ENCODE assay signal across 1 cellular context in genomic region chr1:156152628-156153027, GRCh38.
TF ChIP-seq lines count a peak whose summit lies in the region.

No MANE protein-coding gene starts in this region.

TF ChIP-seq in GM12891, 5 proteins besides CTCF, POLR2A, EP300 and RAD21:
- TF ChIP-seq PAX5 (IDR thresholded peaks at IDR 0.05; ENCODE audit: insufficient read depth, low read length, severe bottlenecking), result no peak
- TF ChIP-seq SPI1 (IDR thresholded peaks at IDR 0.05; ENCODE audit: low read depth, low read length), result no peak
- no peak for TF ChIP-seq POU2F2 (IDR thresholded peaks at IDR 0.05; ENCODE audit: low read depth, low read length)
- TF ChIP-seq POLR2AphosphoS5 (IDR thresholded peaks at IDR 0.05; ENCODE audit: low read depth, low read length), result no peak
- no peak for TF ChIP-seq TAF1 (IDR thresholded peaks at IDR 0.05; ENCODE audit: low read depth, low read length)
